ENCODE assay signal across 7 cellular contexts in the genomic region with DNA sequence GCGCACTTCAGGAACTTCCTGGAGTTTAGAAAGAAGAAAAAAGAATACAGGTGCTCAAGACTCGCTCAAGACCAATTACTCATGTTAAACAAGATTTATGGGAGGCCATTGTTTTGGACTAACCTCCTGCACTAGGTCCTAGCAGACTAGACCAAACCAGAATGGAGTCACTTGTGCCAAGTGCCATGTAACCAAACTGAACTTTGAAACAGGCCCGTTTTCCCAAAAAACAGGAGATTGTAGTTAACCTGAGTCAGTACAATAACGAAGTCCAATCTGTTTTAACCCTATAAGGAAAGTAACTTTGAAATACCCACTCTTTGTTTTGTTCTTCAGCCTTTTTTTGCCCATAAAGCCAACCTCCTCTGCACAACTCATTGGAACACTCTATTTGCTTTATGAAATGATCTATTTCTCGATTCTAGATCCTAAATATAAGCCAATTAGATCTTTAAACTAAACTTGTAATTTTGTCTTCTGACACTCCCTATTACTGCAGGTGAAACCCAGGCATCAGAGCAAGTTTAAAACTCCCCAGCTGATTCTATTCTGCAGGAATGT. TPM values are rescaled to one million over a fixed set of nuclear protein-coding genes. Genes with fewer than 3 reads are reported as not detected.
DNase-seq lines count a peak whose midpoint lies in the region; ATAC-seq and TF ChIP-seq lines count a peak whose summit lies in the region.

No MANE protein-coding gene starts in this region.

- H3K9me3 Mint-ChIP-seq in HFFc6: no peaks in the 10 kb centered on the region
- H3K9me3 Mint-ChIP-seq in activated CD8-positive, alpha-beta T cell treated with anti-CD3 and anti-CD28 coated beads for 36 hours: no peaks in the 10 kb centered on the region
- no peaks in the 10 kb centered on the region for H3K9me3 Mint-ChIP-seq in stimulated activated naive CD8-positive, alpha-beta T cell treated with anti-CD3 and anti-CD28 coated beads, Interleukin-15, amount 100 ng/mL, for 72 hours

- H3K9ac ChIP-seq in iPS-15b (ENCODE audit: low read depth, low read length): peak overlapping the region; percentile 49

- H3K36me3 Mint-ChIP-seq in HFFc6 (ENCODE audit: low read depth): no peaks in the 10 kb centered on the region
- peaks cover 2% of the 10 kb centered on the region for H3K36me3 Mint-ChIP-seq in activated CD8-positive, alpha-beta T cell treated with anti-CD3 and anti-CD28 coated beads for 36 hours (ENCODE audit: low read depth)

- no peaks in the 10 kb centered on the region for H3K36me3 ChIP-seq in iPS-15b (ENCODE audit: control insufficient read depth, insufficient read depth, low read length)

- peak overlapping the region; percentile 72 for H3K4me3 ChIP-seq in iPS-15b (ENCODE audit: low read depth, low read length)

- no peaks in the 10 kb centered on the region for H3K9me3 ChIP-seq in iPS-15b (ENCODE audit: control insufficient read depth, insufficient read depth, low read length)

- peak overlapping the region; percentile 97 for H3K4me3 Mint-ChIP-seq in HFFc6
- H3K4me3 Mint-ChIP-seq in activated CD8-positive, alpha-beta T cell treated with anti-CD3 and anti-CD28 coated beads for 36 hours: peak overlapping the region; percentile 96
- peak overlapping the region; percentile 90 to 94 for H3K4me3 Mint-ChIP-seq in stimulated activated naive CD8-positive, alpha-beta T cell treated with anti-CD3 and anti-CD28 coated beads, Interleukin-15, amount 100 ng/mL, for 72 hours

- H3K27me3 Mint-ChIP-seq in HFFc6 (ENCODE audit: insufficient read depth): no peaks in the 10 kb centered on the region; the same call in 1 of the 2 replicates
- H3K27me3 Mint-ChIP-seq in activated CD8-positive, alpha-beta T cell treated with anti-CD3 and anti-CD28 coated beads for 36 hours: no peaks in the 10 kb centered on the region
- H3K27me3 Mint-ChIP-seq in stimulated activated naive CD8-positive, alpha-beta T cell treated with anti-CD3 and anti-CD28 coated beads, Interleukin-15, amount 100 ng/mL, for 72 hours: no peaks in the 10 kb centered on the region

- intact Hi-C loops in activated CD8-positive, alpha-beta T cell treated with anti-CD3 and anti-CD28 coated beads for 36 hours (cut with micrococcal nuclease): loop anchor here (10.0 kb wide), 1 partner anchor 315 kb away; a partner anchor contains a TSS

- H3K27ac Mint-ChIP-seq in HFFc6: peak overlapping the region; percentile 87
- H3K27ac Mint-ChIP-seq in activated CD8-positive, alpha-beta T cell treated with anti-CD3 and anti-CD28 coated beads for 36 hours: peak overlapping the region; percentile 95
- H3K27ac Mint-ChIP-seq in stimulated activated naive CD8-positive, alpha-beta T cell treated with anti-CD3 and anti-CD28 coated beads, Interleukin-15, amount 100 ng/mL, for 72 hours: peak overlapping the region; percentile 94 to 96

- H3K4me1 Mint-ChIP-seq in HFFc6 (ENCODE audit: low read depth): peaks cover 41% of the 10 kb centered on the region
- H3K4me1 Mint-ChIP-seq in activated CD8-positive, alpha-beta T cell treated with anti-CD3 and anti-CD28 coated beads for 36 hours (ENCODE audit: low read depth): peaks cover 40% of the 10 kb centered on the region
- H3K4me1 Mint-ChIP-seq in stimulated activated naive CD8-positive, alpha-beta T cell treated with anti-CD3 and anti-CD28 coated beads, Interleukin-15, amount 100 ng/mL, for 72 hours: peaks cover 58% of the 10 kb centered on the region

- H3K4me1 ChIP-seq in iPS-15b (ENCODE audit: control insufficient read depth, insufficient read depth, low read length): no peaks in the 10 kb centered on the region

- POLR2A ChIA-PET in activated CD8-positive, alpha-beta T cell treated with anti-CD3 and anti-CD28 coated beads for 36 hours (lab: Charles Lee): interaction anchor here (0.8 kb wide), 1 partner anchor 144 kb away, joined by 3 read pairs; a partner anchor contains a TSS

- CTCF ChIA-PET in activated CD8-positive, alpha-beta T cell treated with anti-CD3 and anti-CD28 coated beads for 36 hours (lab: Charles Lee): interaction anchor here (0.7 to 1.3 kb wide), 2 partner anchors 25 to 322 kb away, joined by 3 to 6 read pairs; no protein-coding TSS in a partner anchor

- no peak for TF ChIP-seq CTCF in HFFc6 (IDR thresholded peaks at IDR 0.05)
- TF ChIP-seq CTCF in activated CD8-positive, alpha-beta T cell treated with anti-CD3 and anti-CD28 coated beads for 36 hours (IDR thresholded peaks at IDR 0.05): no peak

- no peak for DNase-seq in HFFc6
- DNase-seq in activated CD8-positive, alpha-beta T cell treated with anti-CD3 and anti-CD28 coated beads for 36 hours: no peak
- no peak for DNase-seq in stimulated activated naive CD8-positive, alpha-beta T cell treated with anti-CD3 and anti-CD28 coated beads, Interleukin-15, amount 100 ng/mL, for 72 hours
- no peak for DNase-seq in amniotic stem cell (lab: John Stamatoyannopoulos, UW)
- no peak for DNase-seq in DMS 273 (lab: John Stamatoyannopoulos, UW; ENCODE audit: unreplicated experiment)

- H3K27me3 ChIP-seq in iPS-15b (ENCODE audit: control insufficient read depth, insufficient read depth, low read length): no peaks in the 10 kb centered on the region

- ATAC-seq in activated CD8-positive, alpha-beta T cell treated with anti-CD3 and anti-CD28 coated beads for 36 hours: no peak
- no peak for ATAC-seq in stimulated activated naive CD8-positive, alpha-beta T cell treated with anti-CD3 and anti-CD28 coated beads, Interleukin-15, amount 100 ng/mL, for 72 hours
- ATAC-seq in HG03045 (IDR thresholded peaks at IDR 0.05; ENCODE audit: unreplicated experiment): no peak

RNA-seq across cellular contexts. Expression of a gene that starts 0.7 kb away (rescaled TPM):
- 10 to 100 TPM; 25.5 to 31.8 (median 28.2) TPM for total RNA-seq in HFFc6 (2021; fragmentation: NEBNext Ultra II Directional; extraction: Animal tissue kit (Norgen Biotek cat#: 25700))
- 10 to 100 TPM; 30.4 to 35.0 TPM for total RNA-seq in activated CD8-positive, alpha-beta T cell treated with anti-CD3 and anti-CD28 coated beads for 36 hours
